In genomic region chr10:68075550-68076004, GRCh38 we compare ENCODE assay signal across 8 cellular contexts. TPM values are rescaled to one million over a fixed set of nuclear protein-coding genes. Genes with fewer than 3 reads are reported as not detected.
DNase-seq lines count a peak whose midpoint lies in the region; ATAC-seq and TF ChIP-seq lines count a peak whose summit lies in the region.

No MANE protein-coding gene starts in this region.

- intact Hi-C loops in PC-3 (cut with micrococcal nuclease): loop anchor here (2.0 kb wide), 1 partner anchor 191 kb away; the partner anchor contains the start of gene SIRT1
- intact Hi-C loops in psoas muscle (cut with DNase I): loop anchor here (10.0 kb wide), 1 partner anchor 259 kb away; the partner anchor contains the start of genes HNRNPH3 (in 2 of the 2) and PBLD (in 2 of the 2)

- H3K9me2 ChIP-seq in PC-3 (replicated peaks; ENCODE audit: low read length): no peaks in the 10 kb centered on the region

- DNase-seq in GM10266 (ENCODE audit: extremely low spot score) (peak; percentile 25), PC-3 (no peak), epithelial cell of esophagus (ENCODE audit: low read depth) (no peak), psoas muscle (no peak), cortex of kidney (lab: John Stamatoyannopoulos, UW) (no peak), NCI-H446 treated with DMSO at 0.1 percent for 48 hours (lab: John Stamatoyannopoulos, UW) (no peak), AG20443 (ENCODE audit: low spot score) (no peak)

- H3K27me3 ChIP-seq in PC-3 (ENCODE audit: low read length) (no peaks in the 10 kb centered on the region), psoas muscle (ENCODE audit: insufficient read depth in 3 of 3, low read length in 2 of 3) (no peaks in the 10 kb centered on the region)

- no peak for ATAC-seq in PC-3
- ATAC-seq in psoas muscle: no peak
- ATAC-seq in HG02571 (IDR thresholded peaks at IDR 0.05; ENCODE audit: unreplicated experiment): no peak

- POLR2A ChIA-PET in PC-3 (lab: Charles Lee; ENCODE audit: unreplicated experiment): interaction anchor here (0.6 to 0.7 kb wide), 2 partner anchors 43 to 137 kb away, joined by 3 read pairs; no protein-coding TSS in a partner anchor

- H3K79me2 ChIP-seq in PC-3 (ENCODE audit: low read length): peaks cover 48% of the 10 kb centered on the region

- peak overlapping the region; percentile 69 for H3K4me2 ChIP-seq in PC-3 (ENCODE audit: low read length)

- CTCF ChIA-PET in PC-3 (lab: Charles Lee): no interaction called here

- H3K9me3 ChIP-seq in PC-3 (ENCODE audit: low read length) (no peaks in the 10 kb centered on the region), psoas muscle (no peaks in the 10 kb centered on the region)

- WGBS in psoas muscle, 3 donors: 30 to 32% (median 32%) methylated on average over 3 of the region's 3 CpGs

- H3K36me3 ChIP-seq in PC-3 (ENCODE audit: low read depth, low read length) (peaks cover 23% of the 10 kb centered on the region), psoas muscle (ENCODE audit: insufficient read depth in 1 of 2, low read depth in 1 of 2) (no peaks in the 10 kb centered on the region)

- H3K4me1 ChIP-seq in PC-3 (ENCODE audit: insufficient read depth, low read length) (peaks cover 22% of the 10 kb centered on the region), psoas muscle (peaks cover 32% of the 10 kb centered on the region)

- BruUV-seq in PC-3 (replicated peaks; lab: Mats Ljungman, UMichigan): TSS peak; percentile 80

- peaks cover 38% of the 10 kb centered on the region for H4K20me1 ChIP-seq in PC-3 (ENCODE audit: low read length)

- peak overlapping the region; percentile 91 for H2AFZ ChIP-seq in PC-3 (ENCODE audit: low read length)

- peak overlapping the region; percentile 29 for H3K4me3 ChIP-seq in PC-3 (ENCODE audit: low read length)
- H3K4me3 ChIP-seq in epithelial cell of esophagus (ENCODE audit: low read length): peak overlapping the region; percentile 27
- H3K4me3 ChIP-seq in psoas muscle: peak overlapping the region; percentile 57

- H3K27ac ChIP-seq in PC-3 (ENCODE audit: low read length) (0 out of 2 replicates have a peak overlapping the region, but pooled peaks have one; percentile 1), psoas muscle (peak overlapping the region; percentile 99)

- H3F3A ChIP-seq in PC-3 (ENCODE audit: low read length, unreplicated experiment): no peaks in the 10 kb centered on the region

- peak overlapping the region; percentile 5; the same call in 1 of the 2 replicates for H3K9ac ChIP-seq in PC-3 (ENCODE audit: low read length)

- TF ChIP-seq CTCF in GM10266 (IDR thresholded peaks at IDR 0.05; ENCODE audit: control insufficient read depth, insufficient read depth, low read depth, missing control alignments) (no peak), PC-3 (conservative IDR thresholded peaks at IDR 0.05; ENCODE audit: low read depth, low read length) (no peak), epithelial cell of esophagus (IDR thresholded peaks at IDR 0.05; ENCODE audit: insufficient read depth, low read depth, low read length, missing control alignments) (no peak), psoas muscle (IDR thresholded peaks at IDR 0.05) (no peak)

RNA-seq across cellular contexts. Expression of gene HERC4, which starts 0.5 kb away (rescaled TPM):
- total RNA-seq in PC-3 (2014; rRNA removed) (57.4 and 74.4 TPM in 2 replicates), psoas muscle (10 to 100 TPM; 15.1 to 29.4 (median 20.6) TPM)
- polyA plus RNA-seq in psoas muscle: 10 to 100 TPM in 2 of 3 donors, 1 to 10 TPM in 1; 8.8 to 23.7 (median 17.6) TPM

RNA-seq across cellular contexts. Expression of gene MYPN, which starts 33.7 kb away (rescaled TPM):
- total RNA-seq in PC-3 (2014; rRNA removed) (6.0 and 7.1 TPM in 2 replicates), psoas muscle (100 to 1,000 TPM; 216 to 376 (median 312) TPM)
- 100 to 1,000 TPM in 1 of 3 donors, 10 to 100 TPM in 2; 24.3 to 117 (median 97.4) TPM for polyA plus RNA-seq in psoas muscle

Comparison
In these comparisons a context has a peak if more than half of its experiments do, and no peak if none do; other contexts are left out.
1. RNA of gene MYPN, which starts 33.7 kb away (total RNA-seq): 216 to 376 TPM in psoas muscle; 6.0 to 7.1 TPM in PC-3; every median in the first group is over 10 times any median in the second.
2. Peak in every context shown above with its lines, with median percentiles within 50 percentile points of each other: H3K4me3 ChIP-seq.